2 cellular contexts compared by ENCODE assay signal in the genomic region with DNA sequence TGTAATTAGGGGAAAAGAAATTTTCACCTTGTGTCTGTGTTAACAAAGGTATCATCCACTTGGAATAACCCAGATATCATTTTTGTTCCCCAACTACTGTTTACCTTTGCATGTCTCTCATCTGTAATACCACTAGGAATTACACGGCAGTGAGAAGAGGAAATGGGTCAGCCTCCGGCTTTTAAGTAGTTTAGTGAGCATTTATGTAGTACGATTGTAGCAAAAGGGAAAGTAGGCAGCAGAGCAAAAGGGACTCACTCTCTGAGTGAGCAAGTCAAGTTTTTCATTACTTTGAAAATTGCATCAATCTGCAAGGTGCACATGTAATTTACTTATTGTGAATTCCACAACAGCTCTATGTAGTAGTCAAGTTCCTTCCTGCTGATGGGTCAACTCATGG.
TF ChIP-seq lines count a peak whose summit lies in the region.

No MANE protein-coding gene starts in this region.

TF ChIP-seq in liver, 16 proteins besides CTCF, POLR2A, EP300 and RAD21:
- TF ChIP-seq YY1 (IDR thresholded peaks at IDR 0.05), result no peak
- TF ChIP-seq, protein P1, sequence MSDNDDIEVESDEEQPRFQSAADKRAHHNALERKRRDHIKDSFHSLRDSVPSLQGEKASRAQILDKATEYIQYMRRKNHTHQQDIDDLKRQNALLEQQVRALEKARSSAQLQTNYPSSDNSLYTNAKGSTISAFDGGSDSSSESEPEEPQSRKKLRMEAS (IDR thresholded peaks at IDR 0.05), result no peak
TF ChIP-seq in liver: peak in this region for 0.

TF ChIP-seq in HepG2, 621 proteins besides CTCF, POLR2A, EP300 and RAD21:
- TF ChIP-seq MIXL1 (CRISPR knock-in tag; IDR thresholded peaks at IDR 0.05) (no peak), TMF1 (CRISPR knock-in tag; IDR thresholded peaks at IDR 0.05; ENCODE audit: low read depth) (no peak), NFATC3 (CRISPR knock-in tag; IDR thresholded peaks at IDR 0.05) (no peak), ZHX1 (CRISPR knock-in tag; IDR thresholded peaks at IDR 0.05; ENCODE audit: low read depth) (no peak), HNRNPK (IDR thresholded peaks at IDR 0.05; ENCODE audit: low read depth, low read length, poor library complexity, severe bottlenecking) (no peak), ZNF713 (CRISPR knock-in tag; IDR thresholded peaks at IDR 0.05) (no peak)
- TF ChIP-seq, protein P2, sequence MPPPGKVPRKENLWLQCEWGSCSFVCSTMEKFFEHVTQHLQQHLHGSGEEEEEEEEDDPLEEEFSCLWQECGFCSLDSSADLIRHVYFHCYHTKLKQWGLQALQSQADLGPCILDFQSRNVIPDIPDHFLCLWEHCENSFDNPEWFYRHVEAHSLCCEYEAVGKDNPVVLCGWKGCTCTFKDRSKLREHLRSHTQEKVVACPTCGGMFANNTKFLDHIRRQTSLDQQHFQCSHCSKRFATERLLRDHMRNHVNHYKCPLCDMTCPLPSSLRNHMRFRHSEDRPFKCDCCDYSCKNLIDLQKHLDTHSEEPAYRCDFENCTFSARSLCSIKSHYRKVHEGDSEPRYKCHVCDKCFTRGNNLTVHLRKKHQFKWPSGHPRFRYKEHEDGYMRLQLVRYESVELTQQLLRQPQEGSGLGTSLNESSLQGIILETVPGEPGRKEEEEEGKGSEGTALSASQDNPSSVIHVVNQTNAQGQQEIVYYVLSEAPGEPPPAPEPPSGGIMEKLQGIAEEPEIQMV (CRISPR knock-in tag; IDR thresholded peaks at IDR 0.05; ENCODE audit: low read depth), result no peak
